ENCODE assay signal across 18 cellular contexts in the genomic region with DNA sequence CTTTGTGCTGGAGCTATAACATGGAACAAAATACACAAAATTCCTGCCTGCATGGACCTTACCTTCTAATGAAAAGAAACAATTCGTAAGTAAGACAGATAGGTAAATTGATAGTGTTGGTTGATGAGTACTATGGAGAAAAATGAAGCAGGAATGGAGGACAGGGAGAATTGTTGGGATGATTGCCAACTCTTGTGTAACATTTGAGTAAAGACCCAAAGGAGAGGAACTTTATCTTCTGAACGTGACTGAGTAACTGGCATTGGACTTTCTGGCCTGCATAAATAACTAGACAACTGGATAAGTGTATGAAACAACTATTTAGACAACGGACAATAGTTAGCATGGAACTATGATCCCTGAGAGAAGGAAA. TPM values are rescaled to one million over a fixed set of nuclear protein-coding genes. Genes with fewer than 3 reads are reported as not detected.
DNase-seq lines count a peak whose midpoint lies in the region; ATAC-seq and TF ChIP-seq lines count a peak whose summit lies in the region.
"Had no signal": no experiment of that assay in that cellular context is flagged by ENCODE, and none has a peak within 500 bp of the region (broad histone marks: within the 10 kb centered on the region; RNA-seq: fewer than 3 reads in every experiment).

No MANE protein-coding gene starts in this region.

- POLR2A ChIA-PET in PC-3 (lab: Charles Lee; ENCODE audit: unreplicated experiment): no interaction called here

- no TSS peak for BruUV-seq in PC-3 (replicated peaks; lab: Mats Ljungman, UMichigan)

- H3K9me2 ChIP-seq in PC-3 (replicated peaks; ENCODE audit: low read length): no peaks in the 10 kb centered on the region

- H3K79me2 ChIP-seq in PC-3 (ENCODE audit: low read length): no peaks in the 10 kb centered on the region

- intact Hi-C loops in PC-3 (cut with micrococcal nuclease): loop anchor here (2.0 to 10.0 kb wide), 3 partner anchors 38 to 281 kb away; no protein-coding TSS in a partner anchor
- intact Hi-C loops in mucosa of descending colon (cut with DNase I, micrococcal nuclease): loop anchor here in 1 of 2 donors (5.0 to 10.0 kb wide), 2 partner anchors 101 to 193 kb away; no protein-coding TSS in a partner anchor

- H3K4me1 ChIP-seq in PC-3 (ENCODE audit: insufficient read depth, low read length) (peaks cover 8% of the 10 kb centered on the region; the same call in 1 of the 2 replicates), mucosa of descending colon (ENCODE audit: low read depth) (no peaks in the 10 kb centered on the region)
- H3K4me1 ChIP-seq: BLaER1, body of pancreas had no signal

- H3K4me3 ChIP-seq in PC-3 (ENCODE audit: low read length): no peak overlapping the region
- no peak overlapping the region for H3K4me3 ChIP-seq in epithelial cell of proximal tubule (ENCODE audit: low read depth, low read length)
- no peak overlapping the region for H3K4me3 ChIP-seq in mucosa of descending colon
- H3K4me3 ChIP-seq: BLaER1, body of pancreas, gastroesophageal sphincter, Peyer's patch had no signal

- H4K20me1 ChIP-seq in PC-3 (ENCODE audit: low read length): no peaks in the 10 kb centered on the region
- H4K20me1 ChIP-seq: BLaER1 had no signal

- H3F3A ChIP-seq in PC-3 (ENCODE audit: low read length, unreplicated experiment): no peaks in the 10 kb centered on the region

- no peaks in the 10 kb centered on the region; the same call in 1 of the 2 replicates for H3K27me3 ChIP-seq in PC-3 (ENCODE audit: low read length)
- H3K27me3 ChIP-seq: BLaER1, Peyer's patch had no signal

- H3K9ac ChIP-seq in PC-3 (ENCODE audit: low read length): no peak overlapping the region
- H3K9ac ChIP-seq: BLaER1 had no signal

- H2AFZ ChIP-seq in PC-3 (ENCODE audit: low read length): no peak overlapping the region

- no peaks in the 10 kb centered on the region for H3K36me3 Mint-ChIP-seq in HFFc6 (ENCODE audit: low read depth)
- no peaks in the 10 kb centered on the region for H3K36me3 Mint-ChIP-seq in mesothelial cell of epicardium
- H3K36me3 Mint-ChIP-seq: type B pancreatic cell had no signal

- no peak overlapping the region for H3K27ac ChIP-seq in PC-3 (ENCODE audit: low read length)
- H3K27ac ChIP-seq: BLaER1, body of pancreas, gastroesophageal sphincter, Peyer's patch had no signal

- peak; percentile 62 for DNase-seq in HFFc6
- peak; percentile 70 for DNase-seq in PC-3
- peak; percentile 30 for DNase-seq in epithelial cell of proximal tubule (ENCODE audit: low read depth)
- DNase-seq in myocyte (ENCODE audit: low read depth): peak; percentile 13
- DNase-seq in mucosa of descending colon: no peak
- no peak for DNase-seq in mesothelial cell of epicardium (ENCODE audit: low spot score in 2 of 2, unreplicated experiment in 2 of 2)

- ATAC-seq in PC-3 (peak; percentile 14; the same call in 1 of the 2 replicates), HG03571 (IDR thresholded peaks at IDR 0.05; ENCODE audit: unreplicated experiment) (no peak), mucosa of descending colon (no peak), HG02885 (IDR thresholded peaks at IDR 0.05; ENCODE audit: poor library complexity, unreplicated experiment) (no peak)

- 0 out of 2 replicates have a peak overlapping the region, but pooled peaks have one; percentile 35 for H3K4me2 ChIP-seq in PC-3 (ENCODE audit: low read length)
- H3K4me2 ChIP-seq: BLaER1 had no signal

- peaks cover 10% of the 10 kb centered on the region for H3K27me3 Mint-ChIP-seq in HFFc6 (ENCODE audit: insufficient read depth)
- peaks cover 39% of the 10 kb centered on the region for H3K27me3 Mint-ChIP-seq in mesothelial cell of epicardium (ENCODE audit: low read depth)

- H3K4me3 Mint-ChIP-seq in HFFc6 (no peak overlapping the region), mesothelial cell of epicardium (no peak overlapping the region)
- H3K4me3 Mint-ChIP-seq: activated CD4-positive, alpha-beta T cell treated with anti-CD3 and anti-CD28 coated beads, Interleukin-2, amount 10 ng/mL, durations not matched to agents 7 days and 5 days; natural killer cell treated with Interleukin-12 subunit alpha and Interleukin-12 subunit beta and Interleukin-15 and Interleukin-18, amount 100 ng/mL, for 72 hours; type B pancreatic cell had no signal

- H3K27ac Mint-ChIP-seq in HFFc6 (no peak overlapping the region), mesothelial cell of epicardium (no peak overlapping the region)
- H3K27ac Mint-ChIP-seq: activated CD4-positive, alpha-beta T cell treated with anti-CD3 and anti-CD28 coated beads, Interleukin-2, amount 10 ng/mL, durations not matched to agents 7 days and 5 days; natural killer cell treated with Interleukin-12 subunit alpha and Interleukin-12 subunit beta and Interleukin-15 and Interleukin-18, amount 100 ng/mL, for 72 hours; type B pancreatic cell had no signal

- TF ChIP-seq CTCF in HFFc6 (IDR thresholded peaks at IDR 0.05) (no peak), PC-3 (conservative IDR thresholded peaks at IDR 0.05; ENCODE audit: low read depth, low read length) (no peak), epithelial cell of proximal tubule (conservative IDR thresholded peaks at IDR 0.05; ENCODE audit: low read depth, low read length) (no peak), mucosa of descending colon (IDR thresholded peaks at IDR 0.05) (no peak), mesothelial cell of epicardium (IDR thresholded peaks at IDR 0.05; ENCODE audit: unreplicated experiment) (no peak)

- H3K9me3 ChIP-seq in PC-3 (ENCODE audit: low read length) (no peaks in the 10 kb centered on the region), mucosa of descending colon (no peaks in the 10 kb centered on the region)
- H3K9me3 ChIP-seq: BLaER1, body of pancreas, gastroesophageal sphincter, Peyer's patch had no signal

- H3K9me3 Mint-ChIP-seq in HFFc6 (no peaks in the 10 kb centered on the region), mesothelial cell of epicardium (peaks cover 1% of the 10 kb centered on the region)
- H3K9me3 Mint-ChIP-seq: natural killer cell treated with Interleukin-12 subunit alpha and Interleukin-12 subunit beta and Interleukin-15 and Interleukin-18, amount 100 ng/mL, for 72 hours; type B pancreatic cell had no signal

- no peaks in the 10 kb centered on the region for H3K36me3 ChIP-seq in PC-3 (ENCODE audit: low read depth, low read length)
- H3K36me3 ChIP-seq in mucosa of descending colon (ENCODE audit: low read depth): no peaks in the 10 kb centered on the region
- H3K36me3 ChIP-seq: BLaER1, gastroesophageal sphincter, Peyer's patch had no signal

- CTCF ChIA-PET in PC-3 (lab: Charles Lee): interaction anchor here (1.1 kb wide), 2 partner anchors 16 to 195 kb away, joined by 3 read pairs; no protein-coding TSS in a partner anchor

- H3K4me1 Mint-ChIP-seq in HFFc6 (ENCODE audit: low read depth) (peaks cover 14% of the 10 kb centered on the region), mesothelial cell of epicardium (no peaks in the 10 kb centered on the region)

RNA-seq across cellular contexts. Expression of a gene that starts 6.8 kb away (rescaled TPM):
- total RNA-seq in HFFc6 (2021; fragmentation: NEBNext Ultra II Directional; extraction: Animal tissue kit (Norgen Biotek cat#: 25700)): 10 to 100 TPM; 60.6 to 69.7 (median 66.4) TPM
- total RNA-seq in PC-3 (2014; rRNA removed): 45.7 and 52.3 TPM in 2 replicates
- 41.5 and 46.9 TPM in 2 replicates for total RNA-seq in epithelial cell of proximal tubule
- 50.9 and 56.8 TPM in 2 replicates for total RNA-seq in myocyte
- polyA plus RNA-seq in myocyte (2012): 24.3 TPM
- total RNA-seq in mucosa of descending colon: 100 to 1,000 TPM; 115 to 137 (median 122) TPM
- total RNA-seq in mesothelial cell of epicardium: 60.5 to 64.5 TPM (median 61.2 TPM) in 3 replicates

RNA-seq across cellular contexts. Expression of a gene that starts 54.1 kb away (rescaled TPM):
- under 1 TPM in 1 of 6 experiments, not detected in 5; 0.24 TPM for total RNA-seq in HFFc6 (2021; fragmentation: NEBNext Ultra II Directional; extraction: Animal tissue kit (Norgen Biotek cat#: 25700))
- not detected in 2 replicates for total RNA-seq in PC-3 (2014; rRNA removed)
- not detected in 2 replicates for total RNA-seq in epithelial cell of proximal tubule
- not detected in 2 replicates for total RNA-seq in myocyte
- 0.21 TPM for polyA plus RNA-seq in myocyte (2012)
- not detected for total RNA-seq in mucosa of descending colon
- 0.42 to 0.57 TPM (median 0.49 TPM) in 3 replicates for total RNA-seq in mesothelial cell of epicardium
- total RNA-seq: activated CD4-positive, alpha-beta T cell treated with anti-CD3 and anti-CD28 coated beads, Interleukin-2, amount 10 ng/mL, durations not matched to agents 7 days and 5 days; body of pancreas; H4; liver; osteoblast; Peyer's patch had no signal
- polyA plus RNA-seq: liver had no signal

RNA-seq across cellular contexts. Expression of a gene that starts 57.6 kb away (rescaled TPM):
- 10 to 100 TPM; 32.7 to 42.9 (median 41.5) TPM for total RNA-seq in HFFc6 (2021; fragmentation: NEBNext Ultra II Directional; extraction: Animal tissue kit (Norgen Biotek cat#: 25700))
- 68.3 and 83.7 TPM in 2 replicates for total RNA-seq in PC-3 (2014; rRNA removed)
- total RNA-seq in epithelial cell of proximal tubule: 39.6 and 57.5 TPM in 2 replicates
- 55.1 and 67.9 TPM in 2 replicates for total RNA-seq in myocyte
- polyA plus RNA-seq in myocyte (2012): 36.6 TPM
- total RNA-seq in mucosa of descending colon: 10 to 100 TPM; 49.7 to 54.9 (median 52.6) TPM
- total RNA-seq in mesothelial cell of epicardium: 38.4 to 40.5 TPM (median 38.5 TPM) in 3 replicates

Comparison
In these comparisons a context has a peak if more than half of its experiments do, and no peak if none do; other contexts are left out.
1. DNase-seq: peak in HFFc6 (single experiment), PC-3 (single experiment), epithelial cell of proximal tubule (single experiment) and myocyte (single experiment); none in mucosa of descending colon (0 of 3) and mesothelial cell of epicardium (0 of 2).